In the genomic region with DNA sequence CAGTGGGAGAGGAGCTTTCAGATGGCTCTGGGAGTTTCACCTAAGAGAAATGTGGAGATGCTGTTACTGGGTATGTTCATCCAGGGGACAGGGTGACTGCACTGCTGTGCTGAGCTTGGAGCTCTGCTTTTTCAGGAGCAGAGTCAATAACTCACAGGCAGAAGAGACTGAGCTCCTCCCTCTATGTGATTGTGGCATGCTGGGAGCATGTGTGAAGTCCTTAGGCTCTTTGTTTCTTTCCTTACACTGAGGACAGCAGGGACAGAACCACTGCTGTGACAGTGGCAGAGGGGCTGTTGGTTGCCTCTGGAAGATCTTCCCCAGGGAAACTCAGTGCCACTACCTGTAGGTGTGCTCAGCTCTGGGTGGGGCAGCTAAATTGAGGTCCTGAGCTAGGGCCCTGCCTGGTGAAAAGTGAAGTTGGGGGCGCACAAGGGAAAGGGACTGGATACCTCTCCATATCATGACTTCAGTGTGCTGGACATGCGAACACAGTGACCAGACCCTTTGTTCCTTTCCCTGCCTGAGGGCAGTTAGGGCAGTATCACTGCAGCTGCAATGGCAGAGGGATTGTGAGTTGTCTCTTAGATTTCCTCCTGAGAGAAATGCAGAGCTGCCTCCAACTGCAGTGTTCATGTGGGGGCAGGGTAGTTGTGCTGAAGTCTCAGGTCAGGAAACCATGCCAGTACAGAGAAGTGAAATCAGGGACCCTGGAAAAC, we compare ENCODE assay signal across 17 cellular contexts.
A peak's percentile ranks its signal among the peaks of the same experiment; 100 is the strongest.
DNase-seq lines count a peak whose midpoint lies in the region.
"Had no signal": no experiment of that assay in that cellular context is flagged by ENCODE, and none has a peak within 500 bp of the region (broad histone marks: within the 10 kb centered on the region; RNA-seq: fewer than 3 reads in every experiment).

No MANE protein-coding gene starts in this region.

- H3K4me3 ChIP-seq in GM23248, result no peak overlapping the region
- H3K4me3 ChIP-seq: BLaER1 treated with 17β-estradiol and CSF1 and Interleukin-3, amounts not matched to agents 10 nM and 100 nM had no signal

- no peaks in the 10 kb centered on the region for H3K4me1 ChIP-seq in GM23248 (ENCODE audit: insufficient read depth)
- H3K4me1 ChIP-seq: BLaER1 treated with 17β-estradiol and CSF1 and Interleukin-3, amounts not matched to agents 10 nM and 100 nM had no signal

- no peak overlapping the region for H3K4me2 ChIP-seq in GM23248 (ENCODE audit: unreplicated experiment)
- H3K4me2 ChIP-seq: BLaER1 treated with 17β-estradiol and CSF1 and Interleukin-3, amounts not matched to agents 10 nM and 100 nM had no signal

- no peaks in the 10 kb centered on the region for H3K9me3 ChIP-seq in GM23248 (ENCODE audit: low read depth)

- no peaks in the 10 kb centered on the region for H3K79me2 ChIP-seq in GM23248 (ENCODE audit: insufficient read depth)

- 30 to 55% methylated on average over 2 of the region's 2 CpGs for WGBS in GM23248 (ENCODE audit: low coverage in 1 of 2, low lambda C conversion rate in 2 of 2, missing lambda C conversion rate in 2 of 2), 2 experiments

- no peaks in the 10 kb centered on the region for H3K9me2 ChIP-seq in GM23248 (ENCODE audit: insufficient read depth)

- peak; percentile 8 for DNase-seq in NCI-H345 (lab: John Stamatoyannopoulos, UW)
- DNase-seq in NCI-H345 treated with DMSO at 0.1 percent for 48 hours (lab: John Stamatoyannopoulos, UW; ENCODE audit: unreplicated experiment), result no peak
- peak; percentile 1 for DNase-seq in T1000 (lab: John Stamatoyannopoulos, UW)
- DNase-seq in islet precursor cell, result peak; percentile 60
- peak; percentile 12 for DNase-seq in retina
- DNase-seq in iPS-NIHi11 (ENCODE audit: low spot score), result no peak
- DNase-seq in GM23248, result no peak
- no peak for DNase-seq in germinal center (ENCODE audit: low spot score)
- DNase-seq: 8988T, DMS 273 treated with DMSO at 0.1 percent for 48 hours, HCEC 1CT, NCI-H146, NCI-H2107, NCI-H510A, NCI-H82 had no signal

- H2AFZ ChIP-seq in GM23248, result no peak overlapping the region

- no peak overlapping the region for H3K9ac ChIP-seq in GM23248
- H3K9ac ChIP-seq: BLaER1 treated with 17β-estradiol and CSF1 and Interleukin-3, amounts not matched to agents 10 nM and 100 nM had no signal

- H3K27me3 ChIP-seq in GM23248 (replicated peaks; ENCODE audit: insufficient read depth), result no peaks in the 10 kb centered on the region

- H3K27ac ChIP-seq in GM23248, result no peak overlapping the region
- H3K27ac ChIP-seq: BLaER1 treated with 17β-estradiol and CSF1 and Interleukin-3, amounts not matched to agents 10 nM and 100 nM; RWPE1 had no signal

- in situ Hi-C loops in GM23248 (cut with MboI), result loop anchor here (25.0 kb wide), 1 partner anchor 290 kb away; no protein-coding TSS in a partner anchor

- H3K36me3 ChIP-seq in GM23248 (ENCODE audit: low read depth), result no peaks in the 10 kb centered on the region
- H3K36me3 ChIP-seq: BLaER1 treated with 17β-estradiol and CSF1 and Interleukin-3, amounts not matched to agents 10 nM and 100 nM had no signal

- H4K20me1 ChIP-seq in GM23248 (ENCODE audit: insufficient read depth), result no peaks in the 10 kb centered on the region
- H4K20me1 ChIP-seq: BLaER1 treated with 17β-estradiol and CSF1 and Interleukin-3, amounts not matched to agents 10 nM and 100 nM had no signal

- no peaks in the 10 kb centered on the region for H3F3A ChIP-seq in GM23248 (ENCODE audit: insufficient read depth)

Comparison
In these comparisons a context has a peak if more than half of its experiments do, and no peak if none do; other contexts are left out.
1. DNase-seq: peak in NCI-H345 (single experiment), T1000 (single experiment), islet precursor cell (single experiment) and retina (single experiment); none in NCI-H345 treated with DMSO at 0.1 percent for 48 hours (single experiment), iPS-NIHi11 (single experiment), GM23248 (single experiment) and germinal center (single experiment).